In the genomic region with DNA sequence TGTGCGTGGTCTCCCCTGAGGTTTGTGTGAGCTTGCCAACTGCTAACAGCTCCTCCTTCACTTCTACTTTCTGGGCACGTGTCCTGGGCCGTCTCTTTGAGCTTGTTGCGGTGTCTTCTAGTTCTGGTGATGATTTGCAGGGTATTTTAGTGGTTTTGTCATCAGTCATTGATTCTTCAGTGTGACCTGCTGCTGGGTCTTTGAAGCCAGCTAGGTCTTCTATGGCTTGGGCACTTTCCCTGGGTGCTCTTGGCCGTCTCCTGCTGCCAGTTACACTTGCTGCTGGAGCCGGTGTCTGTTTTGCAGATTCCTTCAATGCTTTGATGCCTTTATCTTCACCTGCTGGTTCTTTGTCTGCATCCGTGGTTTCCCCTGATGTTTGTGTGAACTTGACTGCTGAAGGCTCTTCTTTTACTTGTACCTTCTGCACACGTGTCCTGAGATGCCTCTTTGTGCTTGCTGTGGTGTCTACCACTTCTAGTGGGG, we compare ENCODE assay signal across 19 cellular contexts. TPM values are rescaled to one million over a fixed set of nuclear protein-coding genes. Genes with fewer than 3 reads are reported as not detected.
DNase-seq lines count a peak whose midpoint lies in the region; ATAC-seq and TF ChIP-seq lines count a peak whose summit lies in the region.
"Had no signal": no experiment of that assay in that cellular context is flagged by ENCODE, and none has a peak within 500 bp of the region (broad histone marks: within the 10 kb centered on the region; RNA-seq: fewer than 3 reads in every experiment).

No MANE protein-coding gene starts in this region.

- no peak for TF ChIP-seq POLR2A in HCT116 (IDR thresholded peaks at IDR 0.05; ENCODE audit: borderline replicate concordance, extremely low read depth, insufficient read depth, insufficient read length)

- H3K9me3 Mint-ChIP-seq in activated CD4-positive, alpha-beta T cell treated with anti-CD3 and anti-CD28 coated beads, Interleukin-2, amount 10 ng/mL, durations not matched to agents 24 days and 14 days = no peaks in the 10 kb centered on the region
- no peaks in the 10 kb centered on the region for H3K9me3 Mint-ChIP-seq in activated T-cell treated with anti-CD3 and anti-CD28 coated beads, Interleukin-2, amount 50 U/mL, for 24 hours
- no peaks in the 10 kb centered on the region for H3K9me3 Mint-ChIP-seq in effector memory CD8-positive, alpha-beta T cell
- H3K9me3 Mint-ChIP-seq: activated B cell treated with CpG ODN at 0.5 μM for 24 hours, H9, neural progenitor cell had no signal

- H3K4me2 ChIP-seq in HCT116 (ENCODE audit: low read length) = no peak overlapping the region
- H3K4me2 ChIP-seq: neural progenitor cell had no signal

- 0 out of 2 replicates have a peak, but pooled peaks cover 5% of the 10 kb centered on the region for H4K20me1 ChIP-seq in HCT116 (ENCODE audit: insufficient read depth)

- no peaks in the 10 kb centered on the region for H3K27me3 Mint-ChIP-seq in activated CD4-positive, alpha-beta T cell treated with anti-CD3 and anti-CD28 coated beads, Interleukin-2, amount 10 ng/mL, durations not matched to agents 24 days and 14 days
- no peaks in the 10 kb centered on the region for H3K27me3 Mint-ChIP-seq in activated T-cell treated with anti-CD3 and anti-CD28 coated beads, Interleukin-2, amount 50 U/mL, for 24 hours
- H3K27me3 Mint-ChIP-seq in effector memory CD8-positive, alpha-beta T cell = no peaks in the 10 kb centered on the region
- H3K27me3 Mint-ChIP-seq: activated B cell treated with CpG ODN at 0.5 μM for 24 hours, B cell had no signal

- H3K4me3 ChIP-seq in HCT116 (replicated peaks in 1 of 2; ENCODE audit: low read depth in 1 of 2, low read length in 2 of 2) = no peak overlapping the region
- H3K4me3 ChIP-seq: ascending aorta, left ventricle myocardium inferior, neural progenitor cell, vagina had no signal

- no TSS peak for BruUV-seq in HCT116 (replicated peaks; lab: Mats Ljungman, UMichigan)

- H3K9ac ChIP-seq in HCT116 (ENCODE audit: low read length) = no peak overlapping the region
- H3K9ac ChIP-seq: neural progenitor cell had no signal

- CTCF ChIA-PET in HCT116 (lab: Charles Lee) = no interaction called here

- no peaks in the 10 kb centered on the region for H3K27me3 ChIP-seq in HCT116 (ENCODE audit: insufficient read depth, low read length)
- H3K27me3 ChIP-seq: ascending aorta, neural progenitor cell, vagina had no signal

- intact Hi-C loops in activated CD4-positive, alpha-beta T cell treated with anti-CD3 and anti-CD28 coated beads, Interleukin-2, amount 10 ng/mL, durations not matched to agents 24 days and 14 days (cut with micrococcal nuclease) = no loop called here
- intact Hi-C loops in HCT116 (cut with micrococcal nuclease) = no loop called here

- peak overlapping the region; percentile 74 for H3K27ac Mint-ChIP-seq in activated CD4-positive, alpha-beta T cell treated with anti-CD3 and anti-CD28 coated beads, Interleukin-2, amount 10 ng/mL, durations not matched to agents 24 days and 14 days
- H3K27ac Mint-ChIP-seq in activated T-cell treated with anti-CD3 and anti-CD28 coated beads, Interleukin-2, amount 50 U/mL, for 24 hours = no peak overlapping the region
- H3K27ac Mint-ChIP-seq in effector memory CD8-positive, alpha-beta T cell = peak overlapping the region; percentile 26 to 79
- H3K27ac Mint-ChIP-seq: activated B cell treated with CpG ODN at 0.5 μM for 24 hours, B cell, H9, neural progenitor cell had no signal

- no peak overlapping the region for H2AFZ ChIP-seq in HCT116 (ENCODE audit: low read depth, low read length, poor library complexity, severe bottlenecking)
- H2AFZ ChIP-seq: neural progenitor cell had no signal

- H3K36me3 Mint-ChIP-seq in activated CD4-positive, alpha-beta T cell treated with anti-CD3 and anti-CD28 coated beads, Interleukin-2, amount 10 ng/mL, durations not matched to agents 24 days and 14 days (ENCODE audit: low read depth) = peaks cover 49% of the 10 kb centered on the region
- H3K36me3 Mint-ChIP-seq in activated T-cell treated with anti-CD3 and anti-CD28 coated beads, Interleukin-2, amount 50 U/mL, for 24 hours (ENCODE audit: low read depth) = peaks cover 35% of the 10 kb centered on the region
- H3K36me3 Mint-ChIP-seq in effector memory CD8-positive, alpha-beta T cell (ENCODE audit: insufficient read depth) = peaks cover 6% of the 10 kb centered on the region

- H3K79me2 ChIP-seq in HCT116 (ENCODE audit: insufficient read depth, low read length) = peaks cover 91% of the 10 kb centered on the region

- H3K4me1 ChIP-seq in HCT116 (ENCODE audit: control insufficient read depth in 1 of 2, insufficient read depth in 2 of 2, low read length in 2 of 2) = no peaks in the 10 kb centered on the region
- H3K4me1 ChIP-seq: ascending aorta, left ventricle myocardium inferior, neural progenitor cell, vagina had no signal

- no peaks in the 10 kb centered on the region for H3K9me2 ChIP-seq in HCT116 (ENCODE audit: insufficient read depth)

- no peak overlapping the region for H3K27ac ChIP-seq in HCT116 (ENCODE audit: low read depth, low read length)
- H3K27ac ChIP-seq: ascending aorta, left ventricle myocardium inferior, neural progenitor cell, vagina had no signal

- peaks cover 90 to 99% of the 10 kb centered on the region in 2 experiments for H3K36me3 ChIP-seq in HCT116 (ENCODE audit: control insufficient read depth in 1 of 2, insufficient read depth in 2 of 2, low read length in 2 of 2)
- H3K36me3 ChIP-seq: ascending aorta, left ventricle myocardium inferior, vagina had no signal

- POLR2A ChIA-PET in HCT116 (lab: Charles Lee) = no interaction called here

- TF ChIP-seq CTCF in HCT116 (IDR thresholded peaks at IDR 0.05 in 2 of 3, conservative IDR thresholded peaks at IDR 0.05 in 1 of 3; ENCODE audit: borderline replicate concordance in 1 of 3, insufficient read depth in 1 of 3, low read depth in 2 of 3, low read length in 2 of 3) = no peak

- peak overlapping the region; percentile 52 for H3K4me3 Mint-ChIP-seq in activated CD4-positive, alpha-beta T cell treated with anti-CD3 and anti-CD28 coated beads, Interleukin-2, amount 10 ng/mL, durations not matched to agents 24 days and 14 days
- H3K4me3 Mint-ChIP-seq in activated T-cell treated with anti-CD3 and anti-CD28 coated beads, Interleukin-2, amount 50 U/mL, for 24 hours = no peak overlapping the region
- peak overlapping the region; percentile 36 to 47 for H3K4me3 Mint-ChIP-seq in effector memory CD8-positive, alpha-beta T cell
- H3K4me3 Mint-ChIP-seq: activated B cell treated with CpG ODN at 0.5 μM for 24 hours, B cell, H9, neural progenitor cell had no signal

- RAD21 ChIA-PET in HCT116 (lab: Charles Lee; ENCODE audit: low non-redundant PET in 1 of 2, low total read pairs in 2 of 2, uncharacterized antibody in 2 of 2, unreplicated experiment in 2 of 2) = no interaction called here

- DNase-seq in activated CD4-positive, alpha-beta T cell treated with anti-CD3 and anti-CD28 coated beads, Interleukin-2, amount 10 ng/mL, durations not matched to agents 24 days and 14 days = peak; percentile 65
- no peak for DNase-seq in activated CD4-positive, alpha-beta T cell treated with anti-CD3 and anti-CD28 coated beads for 1 hour
- DNase-seq in HCT116 (ENCODE audit: low read depth, low spot score) (no peak), ureter (ENCODE audit: low spot score) (no peak), NCI-H226 (no peak)
- DNase-seq in activated T-cell treated with anti-CD3 and anti-CD28 coated beads, Interleukin-2, amount 50 U/mL, for 24 hours = peak; percentile 50
- DNase-seq in effector memory CD8-positive, alpha-beta T cell = peak; percentile 39 to 60 (median 43)
- DNase-seq: activated B cell treated with CpG ODN at 0.5 μM for 24 hours; left ventricle myocardium inferior; NCI-H774; SIG-M5; small intestine; stimulated activated CD4-positive, alpha-beta T cell treated with anti-CD3 and anti-CD28 coated beads, Interleukin-4, amount 100 ng/mL, for 1 hour had no signal

- no peaks in the 10 kb centered on the region for H3K9me3 ChIP-seq in HCT116 (ENCODE audit: control insufficient read depth in 1 of 2, insufficient read depth in 1 of 2, low read depth in 1 of 2, low read length in 2 of 2)
- H3K9me3 ChIP-seq: ascending aorta, left ventricle myocardium inferior, vagina had no signal

- ATAC-seq in HCT116 = no peak
- ATAC-seq in effector memory CD8-positive, alpha-beta T cell (replicated peaks) = peak; percentile 89
- no peak for ATAC-seq in HG03159 (IDR thresholded peaks at IDR 0.05; ENCODE audit: unreplicated experiment)

- peaks cover 33% of the 10 kb centered on the region for H3K4me1 Mint-ChIP-seq in activated CD4-positive, alpha-beta T cell treated with anti-CD3 and anti-CD28 coated beads, Interleukin-2, amount 10 ng/mL, durations not matched to agents 24 days and 14 days
- H3K4me1 Mint-ChIP-seq in activated T-cell treated with anti-CD3 and anti-CD28 coated beads, Interleukin-2, amount 50 U/mL, for 24 hours (ENCODE audit: low read depth) = peaks cover 2% of the 10 kb centered on the region
- peaks cover 28 to 36% of the 10 kb centered on the region in 2 donors for H3K4me1 Mint-ChIP-seq in effector memory CD8-positive, alpha-beta T cell (ENCODE audit: low read depth in 2 of 2)
- H3K4me1 Mint-ChIP-seq: activated B cell treated with CpG ODN at 0.5 μM for 24 hours, B cell, H9, neural progenitor cell had no signal

- TF ChIP-seq RAD21 in HCT116 (IDR thresholded peaks at IDR 0.05; ENCODE audit: low read depth) = no peak

TF ChIP-seq in HCT116, 20 proteins besides CTCF, POLR2A, EP300 and RAD21:
- TF ChIP-seq ELF1 (IDR thresholded peaks at IDR 0.05; ENCODE audit: borderline replicate concordance, low read depth) = no peak
- no peak for TF ChIP-seq SRF (IDR thresholded peaks at IDR 0.05; ENCODE audit: low read depth)
- TF ChIP-seq POLR2AphosphoS5 (IDR thresholded peaks at IDR 0.05; ENCODE audit: low read depth, low read length) = peak; percentile 32; the same call in 1 of the 2 replicates

RNA-seq across cellular contexts. Expression of a gene that starts 23.0 kb away (rescaled TPM):
- total RNA-seq in activated CD4-positive, alpha-beta T cell treated with anti-CD3 and anti-CD28 coated beads, Interleukin-2, amount 10 ng/mL, durations not matched to agents 24 days and 14 days = 161 and 164 TPM in 2 replicates
- total RNA-seq in HCT116 (2021; ENCODE audit: unreplicated experiment) = 202 TPM
- polyA plus RNA-seq in HCT116 (2012) = 64.3 and 90.3 TPM in 2 replicates
- 2.6 TPM for total RNA-seq in ureter

Comparison
In these comparisons a context has a peak if more than half of its experiments do, and no peak if none do; other contexts are left out.
1. DNase-seq: peak in activated CD4-positive, alpha-beta T cell treated with anti-CD3 and anti-CD28 coated beads, Interleukin-2, amount 10 ng/mL, durations not matched to agents 24 days and 14 days (single experiment), activated T-cell treated with anti-CD3 and anti-CD28 coated beads, Interleukin-2, amount 50 U/mL, for 24 hours (single experiment) and effector memory CD8-positive, alpha-beta T cell (3 of 3); none in activated CD4-positive, alpha-beta T cell treated with anti-CD3 and anti-CD28 coated beads for 1 hour (single experiment), HCT116 (single experiment), ureter (single experiment) and NCI-H226 (single experiment).
2. RNA of a gene that starts 23.0 kb away (total RNA-seq): 202 TPM in HCT116 (single experiment) and 161 to 164 TPM in activated CD4-positive, alpha-beta T cell treated with anti-CD3 and anti-CD28 coated beads, Interleukin-2, amount 10 ng/mL, durations not matched to agents 24 days and 14 days; 2.6 TPM in ureter (single experiment); every median in the first group is over 10 times any median in the second.